Comparison of ENCODE assay signal across 1 cellular context in the genomic region with DNA sequence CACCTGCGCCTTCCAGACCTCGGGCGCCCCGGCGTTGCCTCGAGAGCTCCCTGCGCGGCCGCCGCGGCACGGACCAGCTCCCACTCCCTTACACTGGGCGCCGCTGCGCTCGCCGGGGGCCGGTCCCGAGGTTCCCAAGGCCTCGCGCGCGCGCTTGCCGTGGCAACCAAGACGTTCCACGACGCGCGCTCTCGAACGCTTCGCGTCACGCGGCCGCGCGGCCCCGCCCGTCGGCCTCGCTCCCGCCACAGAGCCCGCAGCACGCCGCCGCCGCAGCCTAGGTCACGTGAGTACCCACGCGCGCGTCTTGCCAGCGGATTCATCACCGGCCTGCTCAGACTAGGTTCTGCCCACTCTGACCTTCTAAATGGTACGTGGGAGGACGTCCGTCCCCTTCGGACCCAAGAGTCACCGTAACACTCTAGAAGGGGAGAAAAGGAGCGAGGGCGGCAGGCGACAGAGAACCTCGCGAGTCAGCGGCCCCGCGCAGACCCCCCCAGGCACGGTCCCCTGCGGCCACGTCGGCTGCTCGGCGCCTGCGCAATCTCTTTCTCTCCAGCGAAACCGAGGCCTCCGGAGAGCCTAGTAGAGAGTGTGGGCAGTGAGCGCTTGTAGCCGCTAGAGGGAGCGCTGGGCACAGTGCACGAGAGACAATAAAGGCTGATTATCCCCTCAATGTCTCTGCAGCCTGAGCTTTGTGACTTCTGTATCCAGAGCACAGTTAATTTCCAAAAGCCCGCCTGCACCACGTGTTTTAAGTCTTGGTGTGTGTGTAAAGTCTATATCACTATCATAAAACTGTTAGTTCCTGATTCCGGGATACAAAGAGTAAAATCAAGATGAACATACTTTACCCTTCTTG.
TF ChIP-seq lines count a peak whose summit lies in the region.

A gene with protein sequence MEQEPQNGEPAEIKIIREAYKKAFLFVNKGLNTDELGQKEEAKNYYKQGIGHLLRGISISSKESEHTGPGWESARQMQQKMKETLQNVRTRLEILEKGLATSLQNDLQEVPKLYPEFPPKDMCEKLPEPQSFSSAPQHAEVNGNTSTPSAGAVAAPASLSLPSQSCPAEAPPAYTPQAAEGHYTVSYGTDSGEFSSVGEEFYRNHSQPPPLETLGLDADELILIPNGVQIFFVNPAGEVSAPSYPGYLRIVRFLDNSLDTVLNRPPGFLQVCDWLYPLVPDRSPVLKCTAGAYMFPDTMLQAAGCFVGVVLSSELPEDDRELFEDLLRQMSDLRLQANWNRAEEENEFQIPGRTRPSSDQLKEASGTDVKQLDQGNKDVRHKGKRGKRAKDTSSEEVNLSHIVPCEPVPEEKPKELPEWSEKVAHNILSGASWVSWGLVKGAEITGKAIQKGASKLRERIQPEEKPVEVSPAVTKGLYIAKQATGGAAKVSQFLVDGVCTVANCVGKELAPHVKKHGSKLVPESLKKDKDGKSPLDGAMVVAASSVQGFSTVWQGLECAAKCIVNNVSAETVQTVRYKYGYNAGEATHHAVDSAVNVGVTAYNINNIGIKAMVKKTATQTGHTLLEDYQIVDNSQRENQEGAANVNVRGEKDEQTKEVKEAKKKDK (minus strand): TSS at position 173 of the 862 bp plus-strand sequence. CDS start 10,564 bp downstream, outside the sequence.

TF ChIP-seq in K562, 482 proteins besides CTCF, POLR2A, EP300 and RAD21 (continued from another document and continues in another):
- TF ChIP-seq, protein P1, sequence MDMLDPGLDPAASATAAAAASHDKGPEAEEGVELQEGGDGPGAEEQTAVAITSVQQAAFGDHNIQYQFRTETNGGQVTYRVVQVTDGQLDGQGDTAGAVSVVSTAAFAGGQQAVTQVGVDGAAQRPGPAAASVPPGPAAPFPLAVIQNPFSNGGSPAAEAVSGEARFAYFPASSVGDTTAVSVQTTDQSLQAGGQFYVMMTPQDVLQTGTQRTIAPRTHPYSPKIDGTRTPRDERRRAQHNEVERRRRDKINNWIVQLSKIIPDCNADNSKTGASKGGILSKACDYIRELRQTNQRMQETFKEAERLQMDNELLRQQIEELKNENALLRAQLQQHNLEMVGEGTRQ (CRISPR knock-in tag; IDR thresholded peaks at IDR 0.05): peak; percentile 69
- TF ChIP-seq POLR2B (IDR thresholded peaks at IDR 0.05; ENCODE audit: low read depth, partially characterized antibody) (no peak), ATF7 (IDR thresholded peaks at IDR 0.05) (peak; percentile 55), NR4A1 (CRISPR knock-in tag; IDR thresholded peaks at IDR 0.05) (no peak), NR4A1 (tag; IDR thresholded peaks at IDR 0.05) (peak; percentile 63; the same call in 1 of the 2 replicates), LCOR (CRISPR knock-in tag; IDR thresholded peaks at IDR 0.05) (peak; percentile 61; the same call in 1 of the 2 replicates), NCOA6 (IDR thresholded peaks at IDR 0.05) (no peak), ZSCAN32 (CRISPR knock-in tag; IDR thresholded peaks at IDR 0.05) (no peak), RBM34 (IDR thresholded peaks at IDR 0.05; ENCODE audit: borderline replicate concordance, insufficient read depth, low read length) (no peak), TOE1 (IDR thresholded peaks at IDR 0.05; ENCODE audit: borderline replicate concordance) (peak; percentile 70; the same call in 1 of the 2 replicates), TOE1 (CRISPR knock-in tag; IDR thresholded peaks at IDR 0.05; ENCODE audit: borderline replicate concordance, low read depth) (no peak), SMAD4 (CRISPR knock-in tag; conservative IDR thresholded peaks at IDR 0.05) (no peak), SMC3 (conservative IDR thresholded peaks at IDR 0.05; ENCODE audit: insufficient read depth, low read depth, low read length) (peak; percentile 64), NFXL1 (CRISPR knock-in tag; IDR thresholded peaks at IDR 0.05) (no peak), ZNF75A (CRISPR knock-in tag; IDR thresholded peaks at IDR 0.05) (no peak), SMAD1 (IDR thresholded peaks at IDR 0.05; ENCODE audit: low read depth, low read length, partially characterized antibody) (no peak), CBX5 (IDR thresholded peaks at IDR 0.05; ENCODE audit: borderline replicate concordance, low read depth) (no peak), KHSRP (IDR thresholded peaks at IDR 0.05) (no peak), RBM15 (IDR thresholded peaks at IDR 0.05; ENCODE audit: insufficient read depth, low read length) (no peak), ZFX (CRISPR knock-in tag; IDR thresholded peaks at IDR 0.05) (peak; percentile 50; the same call in 1 of the 2 replicates), MTA1 (IDR thresholded peaks at IDR 0.05; ENCODE audit: borderline replicate concordance) (no peak), KAT7 (CRISPR knock-in tag; IDR thresholded peaks at IDR 0.05; ENCODE audit: borderline replicate concordance) (no peak), MAFK (IDR thresholded peaks at IDR 0.05; ENCODE audit: low read length) (no peak), BCOR (IDR thresholded peaks at IDR 0.05) (no peak), ZNF184 (CRISPR knock-in tag; IDR thresholded peaks at IDR 0.05) (no peak), ZKSCAN3 (CRISPR knock-in tag; IDR thresholded peaks at IDR 0.05) (no peak), ZNF316 (IDR thresholded peaks at IDR 0.05) (no peak), FOXA3 (CRISPR knock-in tag; conservative IDR thresholded peaks at IDR 0.05 in 1 of 2, IDR thresholded peaks at IDR 0.05 in 1 of 2) (peak in 1 of 2 experiments; percentile 51; a peak in 1 of 4 replicates), ETV1 (tag; conservative IDR thresholded peaks at IDR 0.05; ENCODE audit: low read depth) (no peak), CHD1 (IDR thresholded peaks at IDR 0.05; ENCODE audit: low read length) (peak; percentile 50), U2AF1 (optimal IDR thresholded peaks at IDR 0.05; ENCODE audit: low read depth, low read length) (no peak), SMARCE1 (IDR thresholded peaks at IDR 0.05) (no peak), RFX5 (IDR thresholded peaks at IDR 0.05; ENCODE audit: low read depth, low read length) (no peak), ZNF354B (CRISPR knock-in tag; IDR thresholded peaks at IDR 0.05) (no peak)
- TF ChIP-seq, protein P2, sequence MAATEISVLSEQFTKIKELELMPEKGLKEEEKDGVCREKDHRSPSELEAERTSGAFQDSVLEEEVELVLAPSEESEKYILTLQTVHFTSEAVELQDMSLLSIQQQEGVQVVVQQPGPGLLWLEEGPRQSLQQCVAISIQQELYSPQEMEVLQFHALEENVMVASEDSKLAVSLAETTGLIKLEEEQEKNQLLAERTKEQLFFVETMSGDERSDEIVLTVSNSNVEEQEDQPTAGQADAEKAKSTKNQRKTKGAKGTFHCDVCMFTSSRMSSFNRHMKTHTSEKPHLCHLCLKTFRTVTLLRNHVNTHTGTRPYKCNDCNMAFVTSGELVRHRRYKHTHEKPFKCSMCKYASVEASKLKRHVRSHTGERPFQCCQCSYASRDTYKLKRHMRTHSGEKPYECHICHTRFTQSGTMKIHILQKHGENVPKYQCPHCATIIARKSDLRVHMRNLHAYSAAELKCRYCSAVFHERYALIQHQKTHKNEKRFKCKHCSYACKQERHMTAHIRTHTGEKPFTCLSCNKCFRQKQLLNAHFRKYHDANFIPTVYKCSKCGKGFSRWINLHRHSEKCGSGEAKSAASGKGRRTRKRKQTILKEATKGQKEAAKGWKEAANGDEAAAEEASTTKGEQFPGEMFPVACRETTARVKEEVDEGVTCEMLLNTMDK (IDR thresholded peaks at IDR 0.05; ENCODE audit: borderline replicate concordance, insufficient read depth, low read depth, low read length, poor library complexity, severe bottlenecking): peak; percentile 8
- TF ChIP-seq, protein P3, sequence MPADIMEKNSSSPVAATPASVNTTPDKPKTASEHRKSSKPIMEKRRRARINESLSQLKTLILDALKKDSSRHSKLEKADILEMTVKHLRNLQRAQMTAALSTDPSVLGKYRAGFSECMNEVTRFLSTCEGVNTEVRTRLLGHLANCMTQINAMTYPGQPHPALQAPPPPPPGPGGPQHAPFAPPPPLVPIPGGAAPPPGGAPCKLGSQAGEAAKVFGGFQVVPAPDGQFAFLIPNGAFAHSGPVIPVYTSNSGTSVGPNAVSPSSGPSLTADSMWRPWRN (IDR thresholded peaks at IDR 0.05; ENCODE audit: low read depth): no peak
- TF ChIP-seq, protein P4, sequence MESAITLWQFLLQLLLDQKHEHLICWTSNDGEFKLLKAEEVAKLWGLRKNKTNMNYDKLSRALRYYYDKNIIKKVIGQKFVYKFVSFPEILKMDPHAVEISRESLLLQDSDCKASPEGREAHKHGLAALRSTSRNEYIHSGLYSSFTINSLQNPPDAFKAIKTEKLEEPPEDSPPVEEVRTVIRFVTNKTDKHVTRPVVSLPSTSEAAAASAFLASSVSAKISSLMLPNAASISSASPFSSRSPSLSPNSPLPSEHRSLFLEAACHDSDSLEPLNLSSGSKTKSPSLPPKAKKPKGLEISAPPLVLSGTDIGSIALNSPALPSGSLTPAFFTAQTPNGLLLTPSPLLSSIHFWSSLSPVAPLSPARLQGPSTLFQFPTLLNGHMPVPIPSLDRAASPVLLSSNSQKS (CRISPR knock-in tag; IDR thresholded peaks at IDR 0.05): no peak
- TF ChIP-seq, protein P5, sequence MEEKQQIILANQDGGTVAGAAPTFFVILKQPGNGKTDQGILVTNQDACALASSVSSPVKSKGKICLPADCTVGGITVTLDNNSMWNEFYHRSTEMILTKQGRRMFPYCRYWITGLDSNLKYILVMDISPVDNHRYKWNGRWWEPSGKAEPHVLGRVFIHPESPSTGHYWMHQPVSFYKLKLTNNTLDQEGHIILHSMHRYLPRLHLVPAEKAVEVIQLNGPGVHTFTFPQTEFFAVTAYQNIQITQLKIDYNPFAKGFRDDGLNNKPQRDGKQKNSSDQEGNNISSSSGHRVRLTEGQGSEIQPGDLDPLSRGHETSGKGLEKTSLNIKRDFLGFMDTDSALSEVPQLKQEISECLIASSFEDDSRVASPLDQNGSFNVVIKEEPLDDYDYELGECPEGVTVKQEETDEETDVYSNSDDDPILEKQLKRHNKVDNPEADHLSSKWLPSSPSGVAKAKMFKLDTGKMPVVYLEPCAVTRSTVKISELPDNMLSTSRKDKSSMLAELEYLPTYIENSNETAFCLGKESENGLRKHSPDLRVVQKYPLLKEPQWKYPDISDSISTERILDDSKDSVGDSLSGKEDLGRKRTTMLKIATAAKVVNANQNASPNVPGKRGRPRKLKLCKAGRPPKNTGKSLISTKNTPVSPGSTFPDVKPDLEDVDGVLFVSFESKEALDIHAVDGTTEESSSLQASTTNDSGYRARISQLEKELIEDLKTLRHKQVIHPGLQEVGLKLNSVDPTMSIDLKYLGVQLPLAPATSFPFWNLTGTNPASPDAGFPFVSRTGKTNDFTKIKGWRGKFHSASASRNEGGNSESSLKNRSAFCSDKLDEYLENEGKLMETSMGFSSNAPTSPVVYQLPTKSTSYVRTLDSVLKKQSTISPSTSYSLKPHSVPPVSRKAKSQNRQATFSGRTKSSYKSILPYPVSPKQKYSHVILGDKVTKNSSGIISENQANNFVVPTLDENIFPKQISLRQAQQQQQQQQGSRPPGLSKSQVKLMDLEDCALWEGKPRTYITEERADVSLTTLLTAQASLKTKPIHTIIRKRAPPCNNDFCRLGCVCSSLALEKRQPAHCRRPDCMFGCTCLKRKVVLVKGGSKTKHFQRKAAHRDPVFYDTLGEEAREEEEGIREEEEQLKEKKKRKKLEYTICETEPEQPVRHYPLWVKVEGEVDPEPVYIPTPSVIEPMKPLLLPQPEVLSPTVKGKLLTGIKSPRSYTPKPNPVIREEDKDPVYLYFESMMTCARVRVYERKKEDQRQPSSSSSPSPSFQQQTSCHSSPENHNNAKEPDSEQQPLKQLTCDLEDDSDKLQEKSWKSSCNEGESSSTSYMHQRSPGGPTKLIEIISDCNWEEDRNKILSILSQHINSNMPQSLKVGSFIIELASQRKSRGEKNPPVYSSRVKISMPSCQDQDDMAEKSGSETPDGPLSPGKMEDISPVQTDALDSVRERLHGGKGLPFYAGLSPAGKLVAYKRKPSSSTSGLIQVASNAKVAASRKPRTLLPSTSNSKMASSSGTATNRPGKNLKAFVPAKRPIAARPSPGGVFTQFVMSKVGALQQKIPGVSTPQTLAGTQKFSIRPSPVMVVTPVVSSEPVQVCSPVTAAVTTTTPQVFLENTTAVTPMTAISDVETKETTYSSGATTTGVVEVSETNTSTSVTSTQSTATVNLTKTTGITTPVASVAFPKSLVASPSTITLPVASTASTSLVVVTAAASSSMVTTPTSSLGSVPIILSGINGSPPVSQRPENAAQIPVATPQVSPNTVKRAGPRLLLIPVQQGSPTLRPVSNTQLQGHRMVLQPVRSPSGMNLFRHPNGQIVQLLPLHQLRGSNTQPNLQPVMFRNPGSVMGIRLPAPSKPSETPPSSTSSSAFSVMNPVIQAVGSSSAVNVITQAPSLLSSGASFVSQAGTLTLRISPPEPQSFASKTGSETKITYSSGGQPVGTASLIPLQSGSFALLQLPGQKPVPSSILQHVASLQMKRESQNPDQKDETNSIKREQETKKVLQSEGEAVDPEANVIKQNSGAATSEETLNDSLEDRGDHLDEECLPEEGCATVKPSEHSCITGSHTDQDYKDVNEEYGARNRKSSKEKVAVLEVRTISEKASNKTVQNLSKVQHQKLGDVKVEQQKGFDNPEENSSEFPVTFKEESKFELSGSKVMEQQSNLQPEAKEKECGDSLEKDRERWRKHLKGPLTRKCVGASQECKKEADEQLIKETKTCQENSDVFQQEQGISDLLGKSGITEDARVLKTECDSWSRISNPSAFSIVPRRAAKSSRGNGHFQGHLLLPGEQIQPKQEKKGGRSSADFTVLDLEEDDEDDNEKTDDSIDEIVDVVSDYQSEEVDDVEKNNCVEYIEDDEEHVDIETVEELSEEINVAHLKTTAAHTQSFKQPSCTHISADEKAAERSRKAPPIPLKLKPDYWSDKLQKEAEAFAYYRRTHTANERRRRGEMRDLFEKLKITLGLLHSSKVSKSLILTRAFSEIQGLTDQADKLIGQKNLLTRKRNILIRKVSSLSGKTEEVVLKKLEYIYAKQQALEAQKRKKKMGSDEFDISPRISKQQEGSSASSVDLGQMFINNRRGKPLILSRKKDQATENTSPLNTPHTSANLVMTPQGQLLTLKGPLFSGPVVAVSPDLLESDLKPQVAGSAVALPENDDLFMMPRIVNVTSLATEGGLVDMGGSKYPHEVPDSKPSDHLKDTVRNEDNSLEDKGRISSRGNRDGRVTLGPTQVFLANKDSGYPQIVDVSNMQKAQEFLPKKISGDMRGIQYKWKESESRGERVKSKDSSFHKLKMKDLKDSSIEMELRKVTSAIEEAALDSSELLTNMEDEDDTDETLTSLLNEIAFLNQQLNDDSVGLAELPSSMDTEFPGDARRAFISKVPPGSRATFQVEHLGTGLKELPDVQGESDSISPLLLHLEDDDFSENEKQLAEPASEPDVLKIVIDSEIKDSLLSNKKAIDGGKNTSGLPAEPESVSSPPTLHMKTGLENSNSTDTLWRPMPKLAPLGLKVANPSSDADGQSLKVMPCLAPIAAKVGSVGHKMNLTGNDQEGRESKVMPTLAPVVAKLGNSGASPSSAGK (IDR thresholded peaks at IDR 0.05): peak; percentile 18; the same call in 1 of the 2 replicates
- TF ChIP-seq, protein P6, sequence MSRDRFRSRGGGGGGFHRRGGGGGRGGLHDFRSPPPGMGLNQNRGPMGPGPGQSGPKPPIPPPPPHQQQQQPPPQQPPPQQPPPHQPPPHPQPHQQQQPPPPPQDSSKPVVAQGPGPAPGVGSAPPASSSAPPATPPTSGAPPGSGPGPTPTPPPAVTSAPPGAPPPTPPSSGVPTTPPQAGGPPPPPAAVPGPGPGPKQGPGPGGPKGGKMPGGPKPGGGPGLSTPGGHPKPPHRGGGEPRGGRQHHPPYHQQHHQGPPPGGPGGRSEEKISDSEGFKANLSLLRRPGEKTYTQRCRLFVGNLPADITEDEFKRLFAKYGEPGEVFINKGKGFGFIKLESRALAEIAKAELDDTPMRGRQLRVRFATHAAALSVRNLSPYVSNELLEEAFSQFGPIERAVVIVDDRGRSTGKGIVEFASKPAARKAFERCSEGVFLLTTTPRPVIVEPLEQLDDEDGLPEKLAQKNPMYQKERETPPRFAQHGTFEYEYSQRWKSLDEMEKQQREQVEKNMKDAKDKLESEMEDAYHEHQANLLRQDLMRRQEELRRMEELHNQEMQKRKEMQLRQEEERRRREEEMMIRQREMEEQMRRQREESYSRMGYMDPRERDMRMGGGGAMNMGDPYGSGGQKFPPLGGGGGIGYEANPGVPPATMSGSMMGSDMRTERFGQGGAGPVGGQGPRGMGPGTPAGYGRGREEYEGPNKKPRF (IDR thresholded peaks at IDR 0.05; ENCODE audit: low read depth, low read length): no peak
